In genomic region chr14:54669759-54670630, GRCh38 we compare ENCODE assay signal across 1 cellular context.
TF ChIP-seq lines count a peak whose summit lies in the region.

No MANE protein-coding gene starts in this region.

TF ChIP-seq in HepG2, 621 proteins besides CTCF, POLR2A, EP300 and RAD21 (continued from another document):
- TF ChIP-seq CSRNP1 (CRISPR knock-in tag; IDR thresholded peaks at IDR 0.05) (no peak), ETV6 (CRISPR knock-in tag; conservative IDR thresholded peaks at IDR 0.05) (no peak), POGK (CRISPR knock-in tag; conservative IDR thresholded peaks at IDR 0.05) (no peak), ZNF337 (CRISPR knock-in tag; IDR thresholded peaks at IDR 0.05; ENCODE audit: borderline replicate concordance, low read depth) (no peak), ZNF256 (CRISPR knock-in tag; conservative IDR thresholded peaks at IDR 0.05) (no peak), BHLHE40 (IDR thresholded peaks at IDR 0.05; ENCODE audit: low read length) (no peak), ZNF7 (CRISPR knock-in tag; IDR thresholded peaks at IDR 0.05) (no peak), GLMP (CRISPR knock-in tag; IDR thresholded peaks at IDR 0.05; ENCODE audit: borderline replicate concordance) (no peak), ZNF598 (CRISPR knock-in tag; IDR thresholded peaks at IDR 0.05; ENCODE audit: borderline replicate concordance) (no peak)
